ENCODE assay signal across 41 cellular contexts in the genomic region with DNA sequence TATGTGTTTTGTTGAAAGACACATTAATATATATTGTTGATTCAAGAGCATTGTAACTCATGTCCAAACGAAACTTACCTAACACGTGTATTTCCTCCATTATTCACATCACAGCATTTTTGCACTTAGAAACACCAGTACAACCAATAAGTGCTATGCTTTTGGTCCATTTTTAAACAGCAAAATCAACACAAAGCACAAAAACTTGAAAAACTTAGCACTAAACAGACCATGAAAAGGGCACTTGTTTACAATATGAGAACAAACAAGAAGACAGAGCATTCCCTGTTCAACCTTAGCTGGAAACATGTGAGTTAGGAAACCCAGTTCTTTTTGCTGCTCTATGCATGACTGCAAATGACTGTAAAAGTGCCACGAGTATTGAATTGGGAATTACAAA. TPM values are rescaled to one million over a fixed set of nuclear protein-coding genes. Genes with fewer than 3 reads are reported as not detected.
"Had no signal": no experiment of that assay in that cellular context is flagged by ENCODE, and none has a peak within 500 bp of the region (broad histone marks: within the 10 kb centered on the region; RNA-seq: fewer than 3 reads in every experiment).

No MANE protein-coding gene starts in this region.

- H3K36me3 Mint-ChIP-seq: activated naive CD4-positive, alpha-beta T cell treated with anti-CD3 and anti-CD28 coated beads, Interleukin-2, amount 10 ng/mL, durations not matched to agents 7 days and 5 days; activated naive CD4-positive, alpha-beta T cell treated with anti-CD3 and anti-CD28 coated beads, Interleukin-2, amount 50 U/mL, for 24 hours; activated naive CD8-positive, alpha-beta T cell; activated naive CD8-positive, alpha-beta T cell treated with anti-CD3 and anti-CD28 coated beads, Interleukin-2, amount 10 ng/mL, durations not matched to agents 7 days and 5 days; brain had no signal

- H3K4me3 Mint-ChIP-seq: activated CD4-positive, alpha-beta T cell treated with anti-CD3 and anti-CD28 coated beads for 36 hours; activated CD4-positive, alpha-beta T cell treated with anti-CD3 and anti-CD28 coated beads, Interleukin-2, amount 10 ng/mL, durations not matched to agents 7 days and 5 days; activated CD8-positive, alpha-beta T cell treated with anti-CD3 and anti-CD28 coated beads for 36 hours; activated naive CD4-positive, alpha-beta T cell treated with anti-CD3 and anti-CD28 coated beads, Interleukin-2, amount 10 ng/mL, durations not matched to agents 7 days and 5 days; activated naive CD4-positive, alpha-beta T cell treated with anti-CD3 and anti-CD28 coated beads, Interleukin-2, amount 50 U/mL, for 24 hours; activated naive CD8-positive, alpha-beta T cell; activated naive CD8-positive, alpha-beta T cell treated with anti-CD3 and anti-CD28 coated beads, Interleukin-2, amount 10 ng/mL, durations not matched to agents 7 days and 5 days; activated naive CD8-positive, alpha-beta T cell treated with anti-CD3 and anti-CD28 coated beads, Interleukin-2, amount 50 U/mL, for 24 hours; activated T-cell treated with anti-CD3 and anti-CD28 coated beads, Interleukin-2, amount 50 U/mL, for 4 hours; activated T-cell treated with anti-CD3 and anti-CD28 coated beads, Interleukin-2, amount 50 U/mL, for 72 hours; activated T-helper 1 cell treated with anti-CD3 and anti-CD28 coated beads, Interleukin-12 subunit alpha, Interleukin-12 subunit beta, Interleukin-2, Interleukin-4 antibody, amounts not matched to agents 30 ng/mL and 10 ng/mL and 1 ng/mL, durations not matched to agents 14 hours and 24 hours and 36 hours; activated T-helper 17 cell treated with anti-CD3 and anti-CD28 coated beads, Interleukin-2, amount 50 U/mL, for 72 hours; brain; T-helper 1 cell treated with Interleukin-12 subunit alpha and Interleukin-12 subunit beta and Interleukin-4 antibody, amounts not matched to agents 30 μg/mL and 1 μg/mL, for 36 hours; T-helper 2 cell treated with Interferon-gamma antibody and Interleukin-4, amounts not matched to agents 5 μg/mL and 100 μg/mL, for 36 hours; WTC11 had no signal

- H3K4me1 Mint-ChIP-seq: activated CD4-positive, alpha-beta T cell treated with anti-CD3 and anti-CD28 coated beads for 36 hours; activated CD4-positive, alpha-beta T cell treated with anti-CD3 and anti-CD28 coated beads, Interleukin-2, amount 10 ng/mL, durations not matched to agents 7 days and 5 days; activated naive CD4-positive, alpha-beta T cell treated with anti-CD3 and anti-CD28 coated beads, Interleukin-2, amount 10 ng/mL, durations not matched to agents 7 days and 5 days; activated naive CD4-positive, alpha-beta T cell treated with anti-CD3 and anti-CD28 coated beads, Interleukin-2, amount 50 U/mL, for 24 hours; activated naive CD8-positive, alpha-beta T cell treated with anti-CD3 and anti-CD28 coated beads, Interleukin-2, amount 10 ng/mL, durations not matched to agents 7 days and 5 days; activated naive CD8-positive, alpha-beta T cell treated with anti-CD3 and anti-CD28 coated beads, Interleukin-2, amount 50 U/mL, for 24 hours; activated T-helper 17 cell treated with anti-CD3 and anti-CD28 coated beads, Interleukin-2, amount 50 U/mL, for 72 hours; brain had no signal

- H3K27ac Mint-ChIP-seq: activated CD4-positive, alpha-beta T cell treated with anti-CD3 and anti-CD28 coated beads for 36 hours; activated CD4-positive, alpha-beta T cell treated with anti-CD3 and anti-CD28 coated beads, Interleukin-2, amount 10 ng/mL, durations not matched to agents 7 days and 5 days; activated CD8-positive, alpha-beta T cell treated with anti-CD3 and anti-CD28 coated beads for 36 hours; activated naive CD4-positive, alpha-beta T cell treated with anti-CD3 and anti-CD28 coated beads, Interleukin-2, amount 10 ng/mL, durations not matched to agents 7 days and 5 days; activated naive CD4-positive, alpha-beta T cell treated with anti-CD3 and anti-CD28 coated beads, Interleukin-2, amount 50 U/mL, for 24 hours; activated naive CD8-positive, alpha-beta T cell; activated naive CD8-positive, alpha-beta T cell treated with anti-CD3 and anti-CD28 coated beads, Interleukin-2, amount 10 ng/mL, durations not matched to agents 7 days and 5 days; activated naive CD8-positive, alpha-beta T cell treated with anti-CD3 and anti-CD28 coated beads, Interleukin-2, amount 50 U/mL, for 24 hours; activated T-cell treated with anti-CD3 and anti-CD28 coated beads, Interleukin-2, amount 50 U/mL, for 72 hours; activated T-helper 1 cell treated with anti-CD3 and anti-CD28 coated beads, Interleukin-12 subunit alpha, Interleukin-12 subunit beta, Interleukin-2, Interleukin-4 antibody, amounts not matched to agents 30 ng/mL and 10 ng/mL and 1 ng/mL, durations not matched to agents 14 hours and 24 hours and 36 hours; activated T-helper 17 cell treated with anti-CD3 and anti-CD28 coated beads, Interleukin-2, amount 50 U/mL, for 72 hours; brain; T-helper 1 cell treated with Interleukin-12 subunit alpha and Interleukin-12 subunit beta and Interleukin-4 antibody, amounts not matched to agents 30 μg/mL and 1 μg/mL, for 36 hours; T-helper 2 cell treated with Interferon-gamma antibody and Interleukin-4, amounts not matched to agents 5 μg/mL and 100 μg/mL, for 36 hours; WTC11 had no signal

- H3K9me3 Mint-ChIP-seq: activated CD4-positive, alpha-beta T cell treated with anti-CD3 and anti-CD28 coated beads, Interleukin-2, amount 10 ng/mL, durations not matched to agents 7 days and 5 days; activated CD8-positive, alpha-beta T cell treated with anti-CD3 and anti-CD28 coated beads for 36 hours; activated naive CD4-positive, alpha-beta T cell treated with anti-CD3 and anti-CD28 coated beads, Interleukin-2, amount 10 ng/mL, durations not matched to agents 7 days and 5 days; activated naive CD4-positive, alpha-beta T cell treated with anti-CD3 and anti-CD28 coated beads, Interleukin-2, amount 50 U/mL, for 24 hours; activated naive CD8-positive, alpha-beta T cell treated with anti-CD3 and anti-CD28 coated beads, Interleukin-2, amount 10 ng/mL, durations not matched to agents 7 days and 5 days; activated naive CD8-positive, alpha-beta T cell treated with anti-CD3 and anti-CD28 coated beads, Interleukin-2, amount 50 U/mL, for 24 hours; activated T-cell treated with anti-CD3 and anti-CD28 coated beads, Interleukin-2, amount 50 U/mL, for 4 hours; activated T-cell treated with anti-CD3 and anti-CD28 coated beads, Interleukin-2, amount 50 U/mL, for 72 hours; activated T-helper 1 cell treated with anti-CD3 and anti-CD28 coated beads, Interleukin-12 subunit alpha, Interleukin-12 subunit beta, Interleukin-2, Interleukin-4 antibody, amounts not matched to agents 30 ng/mL and 10 ng/mL and 1 ng/mL, durations not matched to agents 14 hours and 24 hours and 36 hours; T-helper 1 cell treated with Interleukin-12 subunit alpha and Interleukin-12 subunit beta and Interleukin-4 antibody, amounts not matched to agents 30 μg/mL and 1 μg/mL, for 36 hours; T-helper 2 cell treated with Interferon-gamma antibody and Interleukin-4, amounts not matched to agents 5 μg/mL and 100 μg/mL, for 36 hours had no signal

- ATAC-seq: activated CD4-positive, alpha-beta T cell treated with anti-CD3 and anti-CD28 coated beads for 36 hours; activated CD4-positive, CD25-positive, alpha-beta regulatory T cell treated with anti-CD3 and anti-CD28 coated beads, Interleukin-2, amount 50 U/mL, for 24 hours; activated CD8-positive, alpha-beta T cell treated with anti-CD3 and anti-CD28 coated beads for 36 hours; activated naive CD8-positive, alpha-beta T cell treated with anti-CD3 and anti-CD28 coated beads, Interleukin-2, amount 50 U/mL, for 24 hours; activated T-cell treated with anti-CD3 and anti-CD28 coated beads, Interleukin-2, amount 50 U/mL, for 4 hours; activated T-cell treated with anti-CD3 and anti-CD28 coated beads, Interleukin-2, amount 50 U/mL, for 72 hours; activated T-helper 17 cell treated with anti-CD3 and anti-CD28 coated beads, Interleukin-2, amount 50 U/mL, for 72 hours; WTC11 had no signal

- DNase-seq: activated CD4-positive, alpha-beta T cell treated with anti-CD3 and anti-CD28 coated beads for 1 hour; activated CD4-positive, alpha-beta T cell treated with anti-CD3 and anti-CD28 coated beads for 36 hours; activated CD4-positive, alpha-beta T cell treated with anti-CD3 and anti-CD28 coated beads for 48 hours; activated CD4-positive, alpha-beta T cell treated with anti-CD3 and anti-CD28 coated beads, Interleukin-2, amount 10 ng/mL, durations not matched to agents 7 days and 5 days; activated CD4-positive, alpha-beta T cell treated with anti-CD3 and anti-CD28 coated beads, Interleukin-2, amount 50 U/mL, for 48 hours; activated CD4-positive, CD25-positive, alpha-beta regulatory T cell; activated CD8-positive, alpha-beta memory T cell treated with anti-CD3 and anti-CD28 coated beads, Interleukin-2, amount 50 U/mL, for 4 hours; activated CD8-positive, alpha-beta T cell treated with anti-CD3 and anti-CD28 coated beads for 36 hours; activated effector memory CD4-positive, alpha-beta T cell treated with anti-CD3 and anti-CD28 coated beads, Interleukin-2, amount 50 U/mL, for 16 hours; activated naive CD4-positive, alpha-beta T cell treated with anti-CD3 and anti-CD28 coated beads, Interleukin-2, amount 10 ng/mL, durations not matched to agents 7 days and 5 days; activated naive CD4-positive, alpha-beta T cell treated with Interleukin-2 at 50 U/mL for 16 hours; activated naive CD8-positive, alpha-beta T cell treated with anti-CD3 and anti-CD28 coated beads, Interleukin-2, amount 10 ng/mL, durations not matched to agents 7 days and 5 days; activated naive CD8-positive, alpha-beta T cell treated with anti-CD3 and anti-CD28 coated beads, Interleukin-2, amount 50 U/mL, for 24 hours; activated T-cell treated with anti-CD3 and anti-CD28 coated beads for 4 hours; activated T-cell treated with anti-CD3 and anti-CD28 coated beads, Interleukin-2, amount 50 U/mL, for 1 hour; activated T-cell treated with anti-CD3 and anti-CD28 coated beads, Interleukin-2, amount 50 U/mL, for 4 hours; activated T-cell treated with anti-CD3 and anti-CD28 coated beads, Interleukin-2, amount 50 U/mL, for 72 hours; amygdala; anterior cingulate cortex; central memory CD4-positive, alpha-beta T cell; T-helper 1 cell; T-helper 2 cell; T-helper 9 cell; WERI-Rb-1 had no signal

- FAIRE-seq: bronchial epithelial cell, colon, TTC549 had no signal

RNA-seq across cellular contexts. Expression of a gene that starts 9.6 kb away (rescaled TPM):
- total RNA-seq: activated CD4-positive, alpha-beta T cell treated with anti-CD3 and anti-CD28 coated beads for 36 hours; activated CD4-positive, alpha-beta T cell treated with anti-CD3 and anti-CD28 coated beads, Interleukin-2, amount 10 ng/mL, durations not matched to agents 7 days and 5 days; activated CD8-positive, alpha-beta memory T cell treated with anti-CD3 and anti-CD28 coated beads for 36 hours; activated CD8-positive, alpha-beta T cell treated with anti-CD3 and anti-CD28 coated beads for 36 hours; activated naive CD8-positive, alpha-beta T cell treated with anti-CD3 and anti-CD28 coated beads, Interleukin-2, amount 10 ng/mL, durations not matched to agents 7 days and 5 days; activated T-cell treated with anti-CD3 and anti-CD28 coated beads, Interleukin-2, amount 50 U/mL, for 4 hours; activated T-cell treated with anti-CD3 and anti-CD28 coated beads, Interleukin-2, amount 50 U/mL, for 72 hours; activated T-helper 1 cell treated with anti-CD3 and anti-CD28 coated beads, Interleukin-12 subunit alpha, Interleukin-12 subunit beta, Interleukin-2, Interleukin-4 antibody, amounts not matched to agents 30 ng/mL and 10 ng/mL and 1 ng/mL, durations not matched to agents 14 hours and 24 hours and 36 hours; activated T-helper 17 cell treated with anti-CD3 and anti-CD28 coated beads, Interleukin-2, amount 50 U/mL, for 72 hours; ascending aorta; cardiac muscle cell; cerebellum; WTC11 had no signal
- polyA plus RNA-seq: adipose tissue, cardiac muscle cell had no signal

RNA-seq across cellular contexts. Expression of a gene that starts 41.1 kb away (rescaled TPM):
- total RNA-seq: activated CD8-positive, alpha-beta memory T cell treated with anti-CD3 and anti-CD28 coated beads for 36 hours; activated T-helper 1 cell treated with anti-CD3 and anti-CD28 coated beads, Interleukin-12 subunit alpha, Interleukin-12 subunit beta, Interleukin-2, Interleukin-4 antibody, amounts not matched to agents 30 ng/mL and 10 ng/mL and 1 ng/mL, durations not matched to agents 14 hours and 24 hours and 36 hours; activated T-helper 17 cell treated with anti-CD3 and anti-CD28 coated beads, Interleukin-2, amount 50 U/mL, for 72 hours; ascending aorta had no signal

RNA-seq across cellular contexts. Expression of a gene that starts 46.2 kb away (rescaled TPM):
- total RNA-seq: ascending aorta had no signal
